In the genomic region with DNA sequence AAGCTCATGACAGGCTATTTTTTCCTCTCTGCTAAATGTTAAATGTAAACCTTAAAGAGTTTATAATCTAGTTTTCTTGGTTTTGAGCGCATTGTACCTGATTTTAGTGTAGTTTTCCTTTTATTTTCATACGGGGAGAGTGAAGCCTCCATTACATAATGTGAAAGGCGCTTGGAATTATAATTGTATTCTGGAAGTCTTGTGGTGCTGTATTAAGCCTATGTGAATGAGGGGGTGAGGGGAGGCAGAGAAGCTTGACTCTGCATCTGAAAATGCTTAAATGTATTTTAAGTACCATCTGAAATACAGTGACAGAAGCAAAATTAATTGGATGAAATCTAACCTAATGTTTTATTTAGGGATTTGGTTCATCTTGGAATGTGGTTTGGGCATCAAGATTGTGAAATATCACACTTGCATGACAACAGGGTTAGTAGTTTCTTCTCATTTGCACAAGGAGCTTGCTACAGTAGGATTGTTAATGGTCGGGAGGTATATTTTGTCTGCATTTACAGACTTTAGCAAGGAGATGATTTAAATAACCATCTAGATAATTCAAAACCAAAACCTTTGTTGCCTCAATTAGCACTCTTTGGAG, we compare ENCODE assay signal across 14 cellular contexts.
"Had no signal": no experiment of that assay in that cellular context is flagged by ENCODE, and none has a peak within 500 bp of the region (broad histone marks: within the 10 kb centered on the region; RNA-seq: fewer than 3 reads in every experiment).

No MANE protein-coding gene starts in this region.

- H3K9me3 Mint-ChIP-seq: neural crest cell; stimulated activated effector memory CD8-positive, alpha-beta T cell treated with anti-CD3 and anti-CD28 coated beads, Interleukin-12 subunit alpha, Interleukin-12 subunit beta, amount 100 ng/mL, for 72 hours had no signal

- H3K4me1 Mint-ChIP-seq: neural crest cell had no signal

- H3K36me3 ChIP-seq: ascending aorta, left lung, thyroid gland had no signal

- DNase-seq: activated CD4-positive, alpha-beta T cell treated with anti-CD3 and anti-CD28 coated beads for 1 hour; activated CD4-positive, alpha-beta T cell treated with anti-CD3 and anti-CD28 coated beads, Interleukin-2, amount 50 U/mL, for 48 hours; activated gamma-delta T cell treated with Interleukin-2 at 50 U/mL for 16 hours; activated T-cell treated with anti-CD3 and anti-CD28 coated beads, Interleukin-2, amount 50 U/mL, for 48 hours; foreskin melanocyte; head of caudate nucleus; left lung; retina; small intestine; T-helper 9 cell; thyroid gland had no signal

- H3K36me3 Mint-ChIP-seq: stimulated activated effector memory CD8-positive, alpha-beta T cell treated with anti-CD3 and anti-CD28 coated beads, Interleukin-12 subunit alpha, Interleukin-12 subunit beta, amount 100 ng/mL, for 72 hours had no signal

- H3K4me3 ChIP-seq: ascending aorta, left lung, thyroid gland had no signal

- H3K27me3 ChIP-seq: ascending aorta, left lung, thyroid gland had no signal

- H3K27ac Mint-ChIP-seq: stimulated activated effector memory CD8-positive, alpha-beta T cell treated with anti-CD3 and anti-CD28 coated beads, Interleukin-12 subunit alpha, Interleukin-12 subunit beta, amount 100 ng/mL, for 72 hours had no signal

- H3K9me3 ChIP-seq: ascending aorta, left lung, thyroid gland had no signal

- H3K4me3 Mint-ChIP-seq: neural crest cell; stimulated activated effector memory CD8-positive, alpha-beta T cell treated with anti-CD3 and anti-CD28 coated beads, Interleukin-12 subunit alpha, Interleukin-12 subunit beta, amount 100 ng/mL, for 72 hours had no signal

- H3K4me1 ChIP-seq: ascending aorta, left lung, thyroid gland had no signal

- H3K27ac ChIP-seq: ascending aorta, left lung, thyroid gland had no signal
